Comparison of ENCODE assay signal across 1 cellular context in the genomic region with DNA sequence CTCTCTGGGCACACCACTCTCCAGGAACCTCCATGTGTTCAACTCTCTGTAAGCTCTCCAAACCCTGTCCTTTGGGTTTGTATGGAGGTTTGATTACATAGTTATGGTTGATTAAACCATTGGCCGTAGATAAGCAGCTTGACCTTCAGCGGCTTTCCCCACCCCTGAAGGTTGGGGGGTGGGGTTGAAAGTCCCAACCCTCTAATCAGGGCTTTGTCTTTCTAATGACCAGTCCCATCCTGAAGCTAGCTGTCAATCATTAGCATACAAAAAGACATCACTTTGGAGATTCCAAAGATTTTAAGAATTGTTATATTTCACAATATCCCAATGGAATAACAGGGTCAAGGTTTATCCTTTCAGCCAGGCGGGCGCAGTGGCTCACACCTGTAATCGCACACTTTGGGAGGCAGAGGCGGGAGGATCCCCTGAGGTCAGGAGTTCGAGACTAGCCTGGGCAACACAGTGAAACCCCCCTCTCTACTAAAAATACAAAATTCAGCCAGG.
TF ChIP-seq lines count a peak whose summit lies in the region.

No MANE protein-coding gene starts in this region.

TF ChIP-seq in endothelial cell of umbilical vein, 7 proteins besides CTCF, POLR2A, EP300 and RAD21:
- TF ChIP-seq GATA2 (IDR thresholded peaks at IDR 0.05; ENCODE audit: insufficient read depth, insufficient read length, low read depth, low read length) (no peak), EZH2 (IDR thresholded peaks at IDR 0.05; ENCODE audit: borderline replicate concordance, low read depth, low read length, severe bottlenecking) (no peak), POLR2AphosphoS5 (IDR thresholded peaks at IDR 0.05; ENCODE audit: insufficient read depth, low read depth, low read length) (no peak), JUN (IDR thresholded peaks at IDR 0.05; ENCODE audit: borderline replicate concordance, insufficient read depth, insufficient read length, low read depth) (no peak), MYC (IDR thresholded peaks at IDR 0.05; ENCODE audit: low read depth, low read length) (no peak), FOS (IDR thresholded peaks at IDR 0.05; ENCODE audit: borderline replicate concordance, insufficient read depth, low read length) (no peak)
- TF ChIP-seq, protein P1, sequence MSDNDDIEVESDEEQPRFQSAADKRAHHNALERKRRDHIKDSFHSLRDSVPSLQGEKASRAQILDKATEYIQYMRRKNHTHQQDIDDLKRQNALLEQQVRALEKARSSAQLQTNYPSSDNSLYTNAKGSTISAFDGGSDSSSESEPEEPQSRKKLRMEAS (IDR thresholded peaks at IDR 0.05; ENCODE audit: insufficient read depth, insufficient read length): no peak
TF ChIP-seq in endothelial cell of umbilical vein: peak in this region for 0.
